In the genomic region with DNA sequence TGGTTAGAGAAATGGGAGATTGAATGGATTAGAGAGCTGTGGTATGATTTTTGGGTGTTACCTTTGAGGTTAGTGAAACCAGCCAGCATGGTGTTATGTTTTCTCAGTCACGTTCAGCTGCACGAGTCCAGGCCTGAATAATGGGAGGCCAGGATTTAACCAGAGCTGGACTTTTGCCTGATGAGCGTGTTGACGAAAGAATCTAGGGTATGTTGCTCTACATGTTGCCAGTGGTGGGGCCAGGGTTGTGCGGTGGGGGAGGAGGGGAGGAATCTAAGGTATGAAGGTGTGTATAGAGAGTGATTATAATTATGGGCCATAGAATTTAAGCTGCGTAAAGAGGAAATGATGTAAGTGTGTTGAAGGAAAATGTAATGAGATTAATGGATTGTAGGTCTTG, we compare ENCODE assay signal across 18 cellular contexts. TPM values are rescaled to one million over a fixed set of nuclear protein-coding genes. Genes with fewer than 3 reads are reported as not detected.
DNase-seq lines count a peak whose midpoint lies in the region; ATAC-seq, FAIRE-seq and TF ChIP-seq lines count a peak whose summit lies in the region.
"Had no signal": no experiment of that assay in that cellular context is flagged by ENCODE, and none has a peak within 500 bp of the region (broad histone marks: within the 10 kb centered on the region; RNA-seq: fewer than 3 reads in every experiment).

No MANE protein-coding gene starts in this region.

- H3K9me3 ChIP-seq in HCT116 (ENCODE audit: control insufficient read depth in 1 of 2, insufficient read depth in 1 of 2, low read depth in 1 of 2, low read length in 2 of 2) (no peaks in the 10 kb centered on the region), astrocyte (ENCODE audit: insufficient read depth, low read depth, low read length) (no peaks in the 10 kb centered on the region), trophoblast cell (ENCODE audit: insufficient read depth, low read depth, low read length) (no peaks in the 10 kb centered on the region)

- no peak overlapping the region for H3K18ac ChIP-seq in trophoblast cell (ENCODE audit: low read length)

- H2AK5ac ChIP-seq in trophoblast cell (ENCODE audit: low read length): no peak overlapping the region

- no peak for TF ChIP-seq RAD21 in HCT116 (IDR thresholded peaks at IDR 0.05; ENCODE audit: low read depth)

- no peak for FAIRE-seq in astrocyte (lab: Jason Lieb, UNC)

- H3K36me3 ChIP-seq in HCT116 (ENCODE audit: control insufficient read depth in 1 of 2, insufficient read depth in 2 of 2, low read length in 2 of 2): no peaks in the 10 kb centered on the region
- H3K36me3 ChIP-seq in astrocyte (ENCODE audit: insufficient read depth, low read length): no peaks in the 10 kb centered on the region
- peaks cover 0 to 2% of the 10 kb centered on the region in 2 experiments for H3K36me3 ChIP-seq in trophoblast cell (ENCODE audit: control insufficient read depth in 1 of 2, insufficient read depth in 2 of 2, low read length in 2 of 2)

- no peak overlapping the region for H2BK5ac ChIP-seq in trophoblast cell (ENCODE audit: low read depth, low read length, poor library complexity)

- H3K4me1 Mint-ChIP-seq in astrocyte (ENCODE audit: low read depth, unreplicated experiment): peaks cover 10% of the 10 kb centered on the region
- peaks cover 23% of the 10 kb centered on the region for H3K4me1 Mint-ChIP-seq in stimulated activated naive CD8-positive, alpha-beta T cell treated with anti-CD3 and anti-CD28 coated beads, Interleukin-15, amount 100 ng/mL, for 72 hours

- H3K27ac Mint-ChIP-seq in astrocyte (ENCODE audit: unreplicated experiment): peak overlapping the region; percentile 6
- peak overlapping the region in 1 of 2 donors; percentile 57 for H3K27ac Mint-ChIP-seq in stimulated activated naive CD8-positive, alpha-beta T cell treated with anti-CD3 and anti-CD28 coated beads, Interleukin-15, amount 100 ng/mL, for 72 hours
- H3K27ac Mint-ChIP-seq: activated naive CD8-positive, alpha-beta T cell treated with anti-CD3 and anti-CD28 coated beads, Interleukin-2, amount 10 ng/mL, durations not matched to agents 7 days and 5 days; stimulated activated effector memory CD8-positive, alpha-beta T cell treated with anti-CD3 and anti-CD28 coated beads, Interleukin-12 subunit alpha, Interleukin-12 subunit beta, amount 100 ng/mL, for 72 hours had no signal

- peak overlapping the region; percentile 83 for H2BK120ac ChIP-seq in trophoblast cell (ENCODE audit: insufficient read depth, low read length, poor library complexity)

- CTCF ChIA-PET in HCT116 (lab: Charles Lee): no interaction called here

- H4K20me1 ChIP-seq in HCT116 (ENCODE audit: insufficient read depth) (no peaks in the 10 kb centered on the region), astrocyte (ENCODE audit: insufficient read depth, low read length) (peaks cover 16% of the 10 kb centered on the region)

- H3K4me3 Mint-ChIP-seq in astrocyte (ENCODE audit: unreplicated experiment): no peak overlapping the region
- H3K4me3 Mint-ChIP-seq in stimulated activated naive CD8-positive, alpha-beta T cell treated with anti-CD3 and anti-CD28 coated beads, Interleukin-15, amount 100 ng/mL, for 72 hours: no peak overlapping the region
- H3K4me3 Mint-ChIP-seq: activated naive CD8-positive, alpha-beta T cell treated with anti-CD3 and anti-CD28 coated beads, Interleukin-2, amount 10 ng/mL, durations not matched to agents 7 days and 5 days; stimulated activated effector memory CD8-positive, alpha-beta T cell treated with anti-CD3 and anti-CD28 coated beads, Interleukin-12 subunit alpha, Interleukin-12 subunit beta, amount 100 ng/mL, for 72 hours had no signal

- RAD21 ChIA-PET in HCT116 (lab: Charles Lee; ENCODE audit: low non-redundant PET in 1 of 2, low total read pairs in 2 of 2, uncharacterized antibody in 2 of 2, unreplicated experiment in 2 of 2): interaction anchor here in 1 of 2 experiments (0.6 kb wide), 1 partner anchor 46 kb away, joined by 3 read pairs; no protein-coding TSS in a partner anchor

- ATAC-seq in HCT116 (peak; percentile 58; the same call in 1 of the 2 replicates), left ventricle myocardium superior (peak; percentile 54), GM19395 (IDR thresholded peaks at IDR 0.05; ENCODE audit: unreplicated experiment) (no peak), GM21515 (IDR thresholded peaks at IDR 0.05; ENCODE audit: unreplicated experiment) (no peak)
- no peak for ATAC-seq in stimulated activated naive CD8-positive, alpha-beta T cell treated with anti-CD3 and anti-CD28 coated beads, Interleukin-15, amount 100 ng/mL, for 72 hours
- ATAC-seq: activated CD4-positive, CD25-positive, alpha-beta regulatory T cell treated with anti-CD3 and anti-CD28 coated beads, Interleukin-2, amount 50 U/mL, for 24 hours; stimulated activated effector memory CD8-positive, alpha-beta T cell treated with anti-CD3 and anti-CD28 coated beads, Interleukin-12 subunit alpha, Interleukin-12 subunit beta, amount 100 ng/mL, for 72 hours had no signal

- H3K14ac ChIP-seq in trophoblast cell (ENCODE audit: low read length): no peak overlapping the region

- POLR2A ChIA-PET in HCT116 (lab: Charles Lee): interaction anchor here (1.0 kb wide), 1 partner anchor 38 kb away, joined by 3 read pairs; no protein-coding TSS in a partner anchor

- no peak for TF ChIP-seq CTCF in HCT116 (IDR thresholded peaks at IDR 0.05 in 2 of 3, conservative IDR thresholded peaks at IDR 0.05 in 1 of 3; ENCODE audit: borderline replicate concordance in 1 of 3, insufficient read depth in 1 of 3, low read depth in 2 of 3, low read length in 2 of 3)
- TF ChIP-seq CTCF in astrocyte (IDR thresholded peaks at IDR 0.05; ENCODE audit: insufficient read depth, low read depth, low read length): no peak

- H3K4me2 ChIP-seq in HCT116 (ENCODE audit: low read length) (peak overlapping the region; percentile 49), astrocyte (ENCODE audit: low read length) (peak overlapping the region; percentile 25), trophoblast cell (ENCODE audit: low read length) (peak overlapping the region; percentile 50)
- H3K4me2 ChIP-seq: BLaER1 treated with 17β-estradiol and CSF1 and Interleukin-3, amounts not matched to agents 10 nM and 100 nM had no signal

- no peak overlapping the region for H3K9ac ChIP-seq in HCT116 (ENCODE audit: low read length)
- no peak overlapping the region for H3K9ac ChIP-seq in astrocyte (ENCODE audit: low read length)
- H3K9ac ChIP-seq in trophoblast cell (ENCODE audit: low read length): no peak overlapping the region
- H3K9ac ChIP-seq: BLaER1 treated with 17β-estradiol and CSF1 and Interleukin-3, amounts not matched to agents 10 nM and 100 nM had no signal

- no peak overlapping the region for H4K12ac ChIP-seq in trophoblast cell (ENCODE audit: low read depth, low read length)

- H3K27ac ChIP-seq in HCT116 (ENCODE audit: low read depth, low read length) (peak overlapping the region; percentile 6; the same call in 1 of the 2 replicates), astrocyte (ENCODE audit: low read depth, low read length) (no peak overlapping the region), trophoblast cell (ENCODE audit: low read depth, low read length) (peak overlapping the region; percentile 74)
- H3K27ac ChIP-seq: BLaER1 treated with 17β-estradiol and CSF1 and Interleukin-3, amounts not matched to agents 10 nM and 100 nM had no signal

- H2AFZ ChIP-seq in HCT116 (ENCODE audit: low read depth, low read length, poor library complexity, severe bottlenecking) (no peak overlapping the region), astrocyte (ENCODE audit: low read depth, low read length) (no peak overlapping the region), trophoblast cell (ENCODE audit: insufficient read depth, low read length, poor library complexity) (no peak overlapping the region)

- intact Hi-C loops in HCT116 (cut with micrococcal nuclease): no loop called here
- intact Hi-C loops in left ventricle myocardium superior (cut with micrococcal nuclease): no loop called here

- no peak overlapping the region for H4K8ac ChIP-seq in trophoblast cell (ENCODE audit: low read depth, low read length)

- H3K79me1 ChIP-seq in trophoblast cell (ENCODE audit: low read length): peaks cover 9% of the 10 kb centered on the region

- DNase-seq in HCT116 (ENCODE audit: low read depth, low spot score): no peak
- DNase-seq in astrocyte (ENCODE audit: low read depth): peak; percentile 74
- DNase-seq in left ventricle myocardium superior: no peak
- peak; percentile 93 to 95 for DNase-seq in trophoblast cell
- no peak for DNase-seq in stimulated activated naive CD8-positive, alpha-beta T cell treated with anti-CD3 and anti-CD28 coated beads, Interleukin-15, amount 100 ng/mL, for 72 hours
- DNase-seq in cerebellum (ENCODE audit: low spot score): no peak
- DNase-seq: activated naive CD8-positive, alpha-beta T cell treated with anti-CD3 and anti-CD28 coated beads, Interleukin-2, amount 10 ng/mL, durations not matched to agents 7 days and 5 days; activated T-cell treated with anti-CD3 and anti-CD28 coated beads for 4 hours; cortex of kidney; NCI-H1694 treated with DMSO at 0.1 percent for 48 hours; NCI-H69; retina; stimulated activated CD4-positive, alpha-beta T cell treated with anti-CD3 and anti-CD28 coated beads, Interleukin-4, amount 100 ng/mL, for 4 hours had no signal

- no peak overlapping the region for H4K91ac ChIP-seq in trophoblast cell (ENCODE audit: low read depth, low read length)

- no peak overlapping the region for H2BK12ac ChIP-seq in trophoblast cell (ENCODE audit: low read length)

- BruUV-seq in HCT116 (replicated peaks; lab: Mats Ljungman, UMichigan): no TSS peak

- H3K4me1 ChIP-seq in HCT116 (ENCODE audit: control insufficient read depth in 1 of 2, insufficient read depth in 2 of 2, low read length in 2 of 2): peaks cover 6 to 8% of the 10 kb centered on the region in 2 experiments; a peak in 3 of 4 replicates
- H3K4me1 ChIP-seq in astrocyte (ENCODE audit: insufficient read depth, low read length): no peaks in the 10 kb centered on the region
- H3K4me1 ChIP-seq in trophoblast cell (ENCODE audit: control insufficient read depth in 1 of 2, insufficient read depth in 2 of 2, low read length in 2 of 2): peaks cover 5 to 6% of the 10 kb centered on the region in 2 experiments
- H3K4me1 ChIP-seq: BLaER1 treated with 17β-estradiol and CSF1 and Interleukin-3, amounts not matched to agents 10 nM and 100 nM had no signal

- H3K27me3 ChIP-seq in HCT116 (ENCODE audit: insufficient read depth, low read length) (no peaks in the 10 kb centered on the region), astrocyte (ENCODE audit: insufficient read depth, low read length) (no peaks in the 10 kb centered on the region), trophoblast cell (ENCODE audit: insufficient read depth, low read length) (no peaks in the 10 kb centered on the region)
- H3K27me3 ChIP-seq: BLaER1 treated with 17β-estradiol and CSF1 and Interleukin-3, amounts not matched to agents 10 nM and 100 nM had no signal

- H3K9me2 ChIP-seq in HCT116 (ENCODE audit: insufficient read depth): no peaks in the 10 kb centered on the region

- H3K79me2 ChIP-seq in HCT116 (ENCODE audit: insufficient read depth, low read length) (no peaks in the 10 kb centered on the region; the same call in 1 of the 2 replicates), astrocyte (ENCODE audit: insufficient read depth, low read length) (peaks cover 8% of the 10 kb centered on the region), trophoblast cell (ENCODE audit: control insufficient read depth, insufficient read depth, low read length, poor library complexity) (no peaks in the 10 kb centered on the region)

- no peak for TF ChIP-seq POLR2A in HCT116 (IDR thresholded peaks at IDR 0.05; ENCODE audit: borderline replicate concordance, extremely low read depth, insufficient read depth, insufficient read length)

- H3K4ac ChIP-seq in trophoblast cell (ENCODE audit: low read depth, low read length): no peak overlapping the region

- H3K4me3 ChIP-seq in HCT116 (replicated peaks in 1 of 2; ENCODE audit: low read depth in 1 of 2, low read length in 2 of 2): no peak overlapping the region
- H3K4me3 ChIP-seq in astrocyte (ENCODE audit: insufficient read depth, low read depth, low read length): no peak overlapping the region
- no peak overlapping the region for H3K4me3 ChIP-seq in trophoblast cell (ENCODE audit: low read depth, low read length)
- H3K4me3 ChIP-seq: BLaER1 treated with 17β-estradiol and CSF1 and Interleukin-3, amounts not matched to agents 10 nM and 100 nM had no signal

- no peak overlapping the region for H3K23ac ChIP-seq in trophoblast cell (ENCODE audit: low read length)

- H3K9me3 Mint-ChIP-seq in astrocyte (ENCODE audit: unreplicated experiment): no peaks in the 10 kb centered on the region
- no peaks in the 10 kb centered on the region for H3K9me3 Mint-ChIP-seq in stimulated activated naive CD8-positive, alpha-beta T cell treated with anti-CD3 and anti-CD28 coated beads, Interleukin-15, amount 100 ng/mL, for 72 hours
- H3K9me3 Mint-ChIP-seq: activated naive CD8-positive, alpha-beta T cell treated with anti-CD3 and anti-CD28 coated beads, Interleukin-2, amount 10 ng/mL, durations not matched to agents 7 days and 5 days; stimulated activated effector memory CD8-positive, alpha-beta T cell treated with anti-CD3 and anti-CD28 coated beads, Interleukin-12 subunit alpha, Interleukin-12 subunit beta, amount 100 ng/mL, for 72 hours had no signal

- no peaks in the 10 kb centered on the region for H3K27me3 Mint-ChIP-seq in astrocyte (ENCODE audit: low read depth, unreplicated experiment)
- no peaks in the 10 kb centered on the region for H3K27me3 Mint-ChIP-seq in stimulated activated naive CD8-positive, alpha-beta T cell treated with anti-CD3 and anti-CD28 coated beads, Interleukin-15, amount 100 ng/mL, for 72 hours
- H3K27me3 Mint-ChIP-seq: activated naive CD8-positive, alpha-beta T cell treated with anti-CD3 and anti-CD28 coated beads, Interleukin-2, amount 10 ng/mL, durations not matched to agents 7 days and 5 days had no signal

- WGBS in trophoblast cell (ENCODE audit: extremely low coverage, insufficient coverage, insufficient read length): 100% methylated on average over 1 of the region's 6 CpGs

- peaks cover 10% of the 10 kb centered on the region for H3K36me3 Mint-ChIP-seq in astrocyte (ENCODE audit: low read depth, unreplicated experiment)

RNA-seq across cellular contexts. Expression of gene MINDY2, which starts 22.8 kb away (rescaled TPM):
- total RNA-seq in HCT116 (2021; ENCODE audit: unreplicated experiment) (17.6 TPM), astrocyte (20.9 and 24.5 TPM in 2 replicates), left ventricle myocardium superior (37.2 TPM), cerebellum (32.4 TPM)
- 5.1 and 6.9 TPM in 2 replicates for polyA plus RNA-seq in HCT116 (2012)
- 11.7 and 12.0 TPM in 2 replicates for polyA plus RNA-seq in trophoblast cell (2013)

RNA-seq across cellular contexts. Expression of gene ADAM10, which starts 44.4 kb away (rescaled TPM):
- 158 TPM for total RNA-seq in HCT116 (2021; ENCODE audit: unreplicated experiment)
- polyA plus RNA-seq in HCT116 (2012): 87.7 and 88.1 TPM in 2 replicates
- 243 and 254 TPM in 2 replicates for total RNA-seq in astrocyte
- total RNA-seq in left ventricle myocardium superior: 77.1 TPM
- polyA plus RNA-seq in trophoblast cell (2013): 165 and 167 TPM in 2 replicates
- total RNA-seq in cerebellum: 76.9 TPM

Comparison
In these comparisons a context has a peak if more than half of its experiments do, and no peak if none do; other contexts are left out.
1. ATAC-seq: peak in HCT116 (single experiment) and left ventricle myocardium superior (single experiment); none in stimulated activated naive CD8-positive, alpha-beta T cell treated with anti-CD3 and anti-CD28 coated beads, Interleukin-15, amount 100 ng/mL, for 72 hours (single experiment), GM19395 (single experiment) and GM21515 (single experiment).
2. DNase-seq: peak in astrocyte (single experiment) and trophoblast cell (2 of 2); none in HCT116 (single experiment), left ventricle myocardium superior (single experiment), stimulated activated naive CD8-positive, alpha-beta T cell treated with anti-CD3 and anti-CD28 coated beads, Interleukin-15, amount 100 ng/mL, for 72 hours (0 of 2) and cerebellum (single experiment).
3. Peak in every context shown above with its lines, with median percentiles within 50 percentile points of each other: H3K4me2 ChIP-seq.